In the genomic region with DNA sequence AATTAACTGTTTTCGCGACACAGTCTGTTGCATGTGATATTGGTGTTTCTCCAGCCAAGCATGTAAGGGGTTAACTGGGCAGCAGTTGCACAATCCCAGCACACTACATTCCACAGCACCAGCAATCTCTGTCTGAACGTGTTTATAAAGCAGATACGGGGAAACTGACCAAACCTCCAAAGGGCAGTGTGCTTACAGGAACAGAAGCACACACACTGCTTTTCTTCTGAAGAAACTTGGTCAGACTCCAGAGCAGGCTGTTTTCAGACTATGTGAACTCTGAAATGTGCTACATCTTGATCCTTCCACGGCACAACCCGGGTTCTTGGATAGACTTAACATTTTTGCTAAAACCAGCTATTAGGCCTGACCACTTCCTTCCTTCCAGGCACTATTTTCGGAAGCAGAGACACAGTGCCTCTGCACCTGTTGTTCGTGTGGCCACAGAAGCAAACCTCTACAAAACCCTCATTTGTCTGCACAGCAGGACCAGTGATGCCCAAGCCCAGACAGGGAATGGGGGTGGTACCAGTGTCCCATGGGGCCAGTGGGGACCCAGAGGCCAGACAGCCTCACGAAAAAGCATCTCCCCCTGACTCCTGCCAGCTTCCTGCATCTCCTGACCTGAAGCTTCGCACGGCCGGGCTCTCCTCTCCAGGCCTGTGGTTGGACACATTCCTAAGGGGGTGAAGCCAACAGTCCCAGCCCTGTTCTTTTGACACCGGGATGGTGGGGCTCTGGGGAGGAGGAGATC, we compare ENCODE assay signal across 8 cellular contexts.
DNase-seq lines count a peak whose midpoint lies in the region; ATAC-seq and TF ChIP-seq lines count a peak whose summit lies in the region.

No MANE protein-coding gene starts in this region.

- H3K9me3 ChIP-seq in sigmoid colon: no peaks in the 10 kb centered on the region

- TF ChIP-seq CTCF in GM06990 (IDR thresholded peaks at IDR 0.05; ENCODE audit: insufficient read depth, low read length, poor library complexity, severe bottlenecking): no peak
- TF ChIP-seq CTCF in sigmoid colon (IDR thresholded peaks at IDR 0.05): no peak

- TF ChIP-seq POLR2A in sigmoid colon (IDR thresholded peaks at IDR 0.05): no peak

- no peaks in the 10 kb centered on the region for H3K27me3 ChIP-seq in GM06990 (replicated peaks; ENCODE audit: control insufficient read depth, insufficient read depth, low read length)
- no peaks in the 10 kb centered on the region for H3K27me3 ChIP-seq in sigmoid colon

- H3K4me3 ChIP-seq in GM06990 (replicated peaks; ENCODE audit: low read depth, low read length): peak overlapping the region; percentile 42
- peak overlapping the region; percentile 11 to 36 (median 30) for H3K4me3 ChIP-seq in sigmoid colon

- TF ChIP-seq EP300 in sigmoid colon (IDR thresholded peaks at IDR 0.05): no peak

- H3K36me3 ChIP-seq in GM06990 (ENCODE audit: control insufficient read depth, insufficient read depth, low read length) (peaks cover 5% of the 10 kb centered on the region), sigmoid colon (peaks cover 3 to 27% (median 9%) of the 10 kb centered on the region in 4 donors)

- ATAC-seq in GM21390 (IDR thresholded peaks at IDR 0.05; ENCODE audit: unreplicated experiment): peak; percentile 79

- intact Hi-C loops in sigmoid colon (cut with DNase I): loop anchor here (5.0 kb wide), 4 partner anchors 37 to 153 kb away; a partner anchor contains a TSS

- H3K27ac ChIP-seq in sigmoid colon: peak overlapping the region; percentile 79 to 84 (median 80)

- peaks cover 0 to 50% (median 47%) of the 10 kb centered on the region in 4 donors for H3K4me1 ChIP-seq in sigmoid colon

- peak; percentile 79 for DNase-seq in GM06990 (ENCODE audit: extremely low read depth, insufficient read length)
- DNase-seq in HK-2 (ENCODE audit: unreplicated experiment): peak; percentile 41
- DNase-seq in UCSD-AML1 (lab: John Stamatoyannopoulos, UW; ENCODE audit: unreplicated experiment): peak; percentile 41
- peak; percentile 61 for DNase-seq in germinal center (ENCODE audit: low spot score)
- peak; percentile 79 for DNase-seq in sigmoid colon
- DNase-seq in NCI-H1694 treated with DMSO at 0.1 percent for 48 hours (lab: John Stamatoyannopoulos, UW): no peak
- no peak for DNase-seq in NCI-H1436 treated with DMSO at 0.1 percent for 48 hours (lab: John Stamatoyannopoulos, UW)

- WGBS in sigmoid colon, 2 donors: 20 to 44% methylated on average over 13 of the region's 13 CpGs

Comparison
In these comparisons a context has a peak if more than half of its experiments do, and no peak if none do; other contexts are left out.
1. DNase-seq: peak in GM06990 (single experiment), HK-2 (single experiment), UCSD-AML1 (single experiment), germinal center (single experiment) and sigmoid colon (single experiment); none in NCI-H1694 treated with DMSO at 0.1 percent for 48 hours (single experiment) and NCI-H1436 treated with DMSO at 0.1 percent for 48 hours (single experiment).